2 cellular contexts compared by ENCODE assay signal in the genomic region with DNA sequence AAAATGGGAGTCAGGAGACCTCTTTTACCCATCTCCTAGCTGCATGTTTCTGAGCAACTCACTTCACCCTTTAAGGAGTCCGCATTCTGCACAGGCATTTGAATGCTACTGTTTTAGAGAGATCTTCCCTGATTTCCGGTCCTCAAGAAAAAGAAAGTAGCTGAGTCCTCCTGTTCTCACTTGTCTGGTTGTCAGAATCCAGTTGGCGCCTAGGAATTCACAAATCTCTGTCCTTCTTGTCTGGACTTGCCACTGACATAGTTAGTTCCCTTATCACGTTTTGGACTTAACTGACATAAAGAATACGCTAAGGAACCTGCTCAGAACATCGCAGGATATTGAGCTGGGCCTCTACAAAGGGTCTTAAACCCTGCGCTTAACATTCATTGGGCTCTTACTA.
TF ChIP-seq lines count a peak whose summit lies in the region.

No MANE protein-coding gene starts in this region.

TF ChIP-seq in SK-N-SH, 30 proteins besides CTCF, POLR2A, EP300 and RAD21:
- no peak for TF ChIP-seq JUND (IDR thresholded peaks at IDR 0.05)

TF ChIP-seq in SK-N-SH treated with all-trans-retinoic acid at 6 μM for 48 hours, 23 proteins besides CTCF, POLR2A, EP300 and RAD21:
- TF ChIP-seq ARNTL (CRISPR knock-in tag; IDR thresholded peaks at IDR 0.05; ENCODE audit: borderline replicate concordance, low read depth) (no peak), ISL1 (CRISPR knock-in tag; IDR thresholded peaks at IDR 0.05) (no peak), TCF4 (CRISPR knock-in tag; IDR thresholded peaks at IDR 0.05; ENCODE audit: borderline replicate concordance) (no peak), SNAI2 (CRISPR knock-in tag; IDR thresholded peaks at IDR 0.05) (no peak), ZNF70 (CRISPR knock-in tag; IDR thresholded peaks at IDR 0.05) (no peak), RARB (CRISPR knock-in tag; IDR thresholded peaks at IDR 0.05) (no peak), GLIS3 (CRISPR knock-in tag; IDR thresholded peaks at IDR 0.05) (no peak), ESRRG (CRISPR knock-in tag; IDR thresholded peaks at IDR 0.05) (no peak), ZFP3 (CRISPR knock-in tag; IDR thresholded peaks at IDR 0.05) (no peak), CSDC2 (CRISPR knock-in tag; IDR thresholded peaks at IDR 0.05) (no peak), OSR1 (CRISPR knock-in tag; IDR thresholded peaks at IDR 0.05) (no peak), PPARA (CRISPR knock-in tag; IDR thresholded peaks at IDR 0.05; ENCODE audit: borderline replicate concordance) (no peak)
- TF ChIP-seq, protein P1, sequence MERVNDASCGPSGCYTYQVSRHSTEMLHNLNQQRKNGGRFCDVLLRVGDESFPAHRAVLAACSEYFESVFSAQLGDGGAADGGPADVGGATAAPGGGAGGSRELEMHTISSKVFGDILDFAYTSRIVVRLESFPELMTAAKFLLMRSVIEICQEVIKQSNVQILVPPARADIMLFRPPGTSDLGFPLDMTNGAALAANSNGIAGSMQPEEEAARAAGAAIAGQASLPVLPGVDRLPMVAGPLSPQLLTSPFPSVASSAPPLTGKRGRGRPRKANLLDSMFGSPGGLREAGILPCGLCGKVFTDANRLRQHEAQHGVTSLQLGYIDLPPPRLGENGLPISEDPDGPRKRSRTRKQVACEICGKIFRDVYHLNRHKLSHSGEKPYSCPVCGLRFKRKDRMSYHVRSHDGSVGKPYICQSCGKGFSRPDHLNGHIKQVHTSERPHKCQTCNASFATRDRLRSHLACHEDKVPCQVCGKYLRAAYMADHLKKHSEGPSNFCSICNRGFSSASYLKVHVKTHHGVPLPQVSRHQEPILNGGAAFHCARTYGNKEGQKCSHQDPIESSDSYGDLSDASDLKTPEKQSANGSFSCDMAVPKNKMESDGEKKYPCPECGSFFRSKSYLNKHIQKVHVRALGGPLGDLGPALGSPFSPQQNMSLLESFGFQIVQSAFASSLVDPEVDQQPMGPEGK (CRISPR knock-in tag; IDR thresholded peaks at IDR 0.05; ENCODE audit: borderline replicate concordance) = no peak
TF ChIP-seq in SK-N-SH treated with all-trans-retinoic acid at 6 μM for 48 hours: peak in this region for 0.
